ENCODE assay signal across 1 cellular context in the genomic region with DNA sequence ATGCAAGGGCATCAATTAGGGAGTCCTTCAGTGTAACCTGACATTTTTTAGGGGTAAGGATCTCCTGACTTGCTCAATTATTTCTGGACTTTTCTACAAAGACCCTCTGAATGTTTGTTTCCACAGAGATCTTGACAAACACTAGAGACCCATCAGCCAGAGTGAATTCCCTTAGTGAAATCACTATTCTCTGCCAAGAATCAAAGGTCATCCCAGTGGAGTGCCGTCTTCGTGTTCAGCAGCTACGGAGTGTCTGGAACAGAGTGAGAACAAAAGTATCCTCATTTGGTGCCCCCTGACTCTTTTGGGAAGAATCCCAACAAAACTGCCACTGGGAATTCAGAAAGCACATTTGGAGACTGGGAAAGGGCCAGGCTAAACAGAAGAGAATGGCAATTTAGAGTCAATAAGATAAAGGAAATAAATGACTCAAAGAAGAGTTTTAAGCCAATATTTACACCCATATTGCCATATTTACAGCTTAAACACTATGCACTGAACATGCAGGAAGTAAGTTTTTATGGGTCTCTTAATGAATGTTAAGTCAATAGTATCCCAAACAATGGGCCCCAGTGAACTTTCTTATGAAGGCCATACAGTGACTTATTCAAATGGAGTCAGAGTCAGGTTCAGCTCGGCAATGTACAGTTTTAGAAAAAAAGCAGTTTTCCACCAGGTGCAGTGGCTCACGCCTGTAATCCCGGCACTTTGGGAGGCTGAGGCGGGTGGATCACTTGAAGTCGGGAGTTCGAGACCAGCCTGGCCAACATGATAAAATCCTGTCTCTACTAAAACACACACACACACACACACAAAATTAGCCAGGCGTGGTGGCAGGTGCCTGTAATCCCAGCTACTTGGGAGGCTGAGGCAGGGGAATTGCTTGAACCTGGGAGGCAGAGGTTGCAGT.
A peak's percentile ranks its signal among the peaks of the same experiment; 100 is the strongest.
TF ChIP-seq lines count a peak whose summit lies in the region.

No MANE protein-coding gene starts in this region.

TF ChIP-seq in liver, 16 proteins besides CTCF, POLR2A, EP300 and RAD21:
- TF ChIP-seq GABPA (IDR thresholded peaks at IDR 0.05 in 1 of 2, conservative IDR thresholded peaks at IDR 0.05 in 1 of 2) (no peak), HNF4G (IDR thresholded peaks at IDR 0.05) (peak; percentile 19)
